In the genomic region with DNA sequence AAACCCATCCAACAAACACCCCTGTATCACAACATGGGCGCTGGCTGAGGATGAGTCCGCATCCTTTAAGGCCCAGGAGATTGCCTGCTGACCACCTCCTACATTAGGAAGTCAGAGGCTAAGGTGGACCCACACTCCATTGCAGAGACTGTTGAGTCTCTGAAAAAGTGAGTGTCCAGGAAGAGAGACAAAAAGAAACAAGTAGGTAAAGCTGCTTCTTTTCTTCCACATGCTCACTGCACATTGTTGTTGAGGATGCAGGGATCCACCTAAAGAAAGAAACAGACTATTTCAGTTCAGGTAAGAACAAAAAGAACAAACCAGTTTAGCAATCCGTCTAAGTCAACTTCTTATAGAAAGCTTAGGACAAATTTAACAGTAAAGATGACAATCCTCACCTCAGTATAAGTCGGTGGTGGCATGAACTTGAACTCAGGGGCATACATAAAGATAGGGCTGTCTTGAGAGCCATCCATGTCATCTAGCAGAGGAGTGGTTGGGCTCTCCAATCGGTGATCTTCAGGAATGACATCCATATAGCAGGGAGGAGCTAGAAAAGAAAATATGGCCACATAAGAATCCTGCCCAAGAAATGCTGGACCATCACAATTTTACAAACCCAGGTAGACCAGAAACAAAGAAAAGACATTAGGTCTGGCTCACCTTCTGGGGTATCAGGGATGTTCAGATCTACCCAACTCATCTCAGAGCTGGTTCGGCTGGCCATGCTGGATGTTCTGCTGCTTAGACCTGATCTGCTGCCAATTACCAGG, we compare ENCODE assay signal across 1 cellular context.
TF ChIP-seq lines count a peak whose summit lies in the region.

No MANE protein-coding gene starts in this region.

TF ChIP-seq in H1, 55 proteins besides CTCF, POLR2A, EP300 and RAD21:
- no peak for TF ChIP-seq POLR2AphosphoS5 (IDR thresholded peaks at IDR 0.05; ENCODE audit: low read depth, low read length)
TF ChIP-seq in H1: peak in this region for 0.
